Comparison of ENCODE assay signal across 23 cellular contexts in genomic region chr2:11914455-11914854, GRCh38.
A peak's percentile ranks its signal among the peaks of the same experiment; 100 is the strongest.
DNase-seq lines count a peak whose midpoint lies in the region; ATAC-seq, FAIRE-seq and TF ChIP-seq lines count a peak whose summit lies in the region.
"Had no signal": no experiment of that assay in that cellular context is flagged by ENCODE, and none has a peak within 500 bp of the region (broad histone marks: within the 10 kb centered on the region; RNA-seq: fewer than 3 reads in every experiment).

No MANE protein-coding gene starts in this region.

- H4K20me1 ChIP-seq in K562 (replicated peaks; ENCODE audit: control insufficient read depth, insufficient read depth, low read length): no peaks in the 10 kb centered on the region
- no peaks in the 10 kb centered on the region for H4K20me1 ChIP-seq in smooth muscle cell (ENCODE audit: low read depth)

- no peaks in the 10 kb centered on the region for H3K79me2 ChIP-seq in K562 (ENCODE audit: control insufficient read depth, insufficient read depth, low read length)
- H3K79me2 ChIP-seq in smooth muscle cell (ENCODE audit: low read depth): no peaks in the 10 kb centered on the region

- no peak overlapping the region for H3K27ac ChIP-seq in K562 (ENCODE audit: extremely low read depth, low read depth, low read length)
- H3K27ac ChIP-seq in smooth muscle cell (ENCODE audit: low read depth): no peak overlapping the region
- H3K27ac ChIP-seq: sigmoid colon had no signal

- H3K4me2 ChIP-seq in K562 (ENCODE audit: insufficient read depth, low read length) (no peak overlapping the region), smooth muscle cell (no peak overlapping the region)
- H3K4me2 ChIP-seq: SK-N-SH had no signal

- WGBS in K562 (ENCODE audit: insufficient coverage, low coverage, missing lambda C conversion rate): 42% methylated on average over 7 of the region's 7 CpGs
- WGBS in smooth muscle cell (ENCODE audit: low lambda C conversion rate): 80% methylated on average over 7 of the region's 7 CpGs

- H3K9me1 ChIP-seq in K562 (ENCODE audit: control insufficient read depth, insufficient read depth, low read length): no peaks in the 10 kb centered on the region

- no peak for TF ChIP-seq POLR2A in K562 (conservative IDR thresholded peaks at IDR 0.05)

- H2AFZ ChIP-seq in K562 (ENCODE audit: low read depth, low read length) (no peak overlapping the region), smooth muscle cell (ENCODE audit: low read depth) (no peak overlapping the region)

- H3K9ac ChIP-seq in K562 (ENCODE audit: insufficient read depth in 1 of 2, low read depth in 2 of 2, low read length in 2 of 2) (no peak overlapping the region), smooth muscle cell (ENCODE audit: low read depth) (no peak overlapping the region)
- H3K9ac ChIP-seq: SK-N-SH had no signal

- intact Hi-C loops in K562 (cut with micrococcal nuclease): no loop called here

- H3K4me3 ChIP-seq in AG09309 (ENCODE audit: control insufficient read depth, low read depth, low read length) (no peak overlapping the region), MG63 (no peak overlapping the region), K562 (no peak overlapping the region), smooth muscle cell (no peak overlapping the region)
- H3K4me3 ChIP-seq: sigmoid colon had no signal

- H3K27me3 ChIP-seq in MG63 (no peaks in the 10 kb centered on the region), K562 (ENCODE audit: control insufficient read depth in 2 of 2, insufficient read depth in 2 of 2, low read length in 2 of 2) (no peaks in the 10 kb centered on the region), smooth muscle cell (ENCODE audit: low read depth) (no peaks in the 10 kb centered on the region)
- H3K27me3 ChIP-seq: sigmoid colon had no signal

- DNase-seq in AG09309 (ENCODE audit: low read depth) (peak; percentile 29), MG63 (peak; percentile 92), K562 (ENCODE audit: extremely low read depth in 1 of 4, low spot score in 3 of 4) (no peak), iris pigment epithelial cell (ENCODE audit: low read depth) (peak; percentile 83), smooth muscle cell (lab: John Stamatoyannopoulos, UW; ENCODE audit: unreplicated experiment) (no peak), DMS 273 (lab: John Stamatoyannopoulos, UW; ENCODE audit: unreplicated experiment) (no peak), SHP77 treated with DMSO at 0.1 percent for 48 hours (lab: John Stamatoyannopoulos, UW) (no peak), RKO (ENCODE audit: low spot score) (no peak)
- DNase-seq: activated CD4-positive, alpha-beta T cell treated with anti-CD3 and anti-CD28 coated beads for 48 hours; activated gamma-delta T cell treated with Interleukin-2 at 50 U/mL for 16 hours; CD8-positive, alpha-beta T cell; cortex of kidney; DMS79 treated with DMSO at 0.1 percent for 48 hours; Kasumi-1; kidney; NCI-H1694 treated with DMSO at 0.1 percent for 48 hours; nucleus accumbens; sigmoid colon; SK-N-SH had no signal

- H3K36me3 ChIP-seq in MG63 (no peaks in the 10 kb centered on the region), K562 (ENCODE audit: control insufficient read depth, insufficient read depth, low read length) (no peaks in the 10 kb centered on the region), smooth muscle cell (ENCODE audit: low read depth) (no peaks in the 10 kb centered on the region)
- H3K36me3 ChIP-seq: sigmoid colon had no signal

- CTCF ChIA-PET in K562 (lab: Yijun Ruan, JAX; ENCODE audit: low intra/inter-chr PET ratio): no interaction called here

- TF ChIP-seq RAD21 in K562 (CRISPR knock-in tag; conservative IDR thresholded peaks at IDR 0.05 in 1 of 2, IDR thresholded peaks at IDR 0.05 in 1 of 2): no peak

- TF ChIP-seq CTCF in AG09309 (IDR thresholded peaks at IDR 0.05; ENCODE audit: control insufficient read depth, insufficient read depth, low read depth, low read length, missing control alignments): no peak
- TF ChIP-seq CTCF in K562 (IDR thresholded peaks at IDR 0.05 in 2 of 3, conservative IDR thresholded peaks at IDR 0.05 in 1 of 3; ENCODE audit: insufficient read depth in 2 of 3, low read depth in 1 of 3, low read length in 3 of 3): no peak
- TF ChIP-seq CTCF in smooth muscle cell (IDR thresholded peaks at IDR 0.05; ENCODE audit: borderline replicate concordance, insufficient read depth, poor library complexity, severe bottlenecking): no peak

- peaks cover 0 to 7% of the 10 kb centered on the region in 2 experiments; a peak in 2 of 5 replicates for H3K4me1 ChIP-seq in K562 (replicated peaks in 1 of 2; ENCODE audit: control insufficient read depth in 2 of 2, insufficient read depth in 2 of 2, low read length in 2 of 2)
- no peaks in the 10 kb centered on the region for H3K4me1 ChIP-seq in smooth muscle cell (ENCODE audit: low read depth)
- H3K4me1 ChIP-seq: sigmoid colon had no signal

- in situ Hi-C loops in K562 (cut with MboI): no loop called here

- TF ChIP-seq EP300 in K562 (IDR thresholded peaks at IDR 0.05; ENCODE audit: low read length): no peak

- ATAC-seq in K562: no peak; the same call in 2 of the 3 replicates
- ATAC-seq: CD8-positive, alpha-beta T cell had no signal

- FAIRE-seq in K562 (lab: Jason Lieb, UNC): peak; percentile 49
- FAIRE-seq: astrocyte, GM18507, H54, kidney, urothelium cell line had no signal

- POLR2A ChIA-PET in K562 (lab: Yijun Ruan, JAX): interaction anchor here (0.9 kb wide), 1 partner anchor 18 kb away, joined by 3 read pairs; no protein-coding TSS in a partner anchor

- peaks cover 20% of the 10 kb centered on the region for H3K9me3 ChIP-seq in MG63
- H3K9me3 ChIP-seq in K562 (replicated peaks; ENCODE audit: control insufficient read depth, insufficient read depth, low read depth, low read length): no peaks in the 10 kb centered on the region; the same call in 1 of the 2 replicates
- H3K9me3 ChIP-seq in smooth muscle cell (replicated peaks; ENCODE audit: low read depth): no peaks in the 10 kb centered on the region
- H3K9me3 ChIP-seq: SK-N-SH had no signal

- no peaks in the 10 kb centered on the region for H3F3A ChIP-seq in smooth muscle cell (ENCODE audit: low read depth)

- BruUV-seq in K562 (replicated peaks; lab: Mats Ljungman, UMichigan): no TSS peak

TF ChIP-seq in K562, 482 proteins besides CTCF, POLR2A, EP300 and RAD21 (continues in another document):
- no peak for TF ChIP-seq FOXP1 (CRISPR knock-in tag; IDR thresholded peaks at IDR 0.05)
- no peak for TF ChIP-seq RFX1 (IDR thresholded peaks at IDR 0.05)
- peak; percentile 65 for TF ChIP-seq HMBOX1 (IDR thresholded peaks at IDR 0.05)
- no peak for TF ChIP-seq ZNF584 (CRISPR knock-in tag; IDR thresholded peaks at IDR 0.05; ENCODE audit: low read depth)
- TF ChIP-seq GABPB1 (CRISPR knock-in tag; IDR thresholded peaks at IDR 0.05): no peak
- no peak for TF ChIP-seq RB1 (IDR thresholded peaks at IDR 0.05; ENCODE audit: low read depth)
- TF ChIP-seq ZNF830 (CRISPR knock-in tag; IDR thresholded peaks at IDR 0.05): no peak
- TF ChIP-seq CREB5 (CRISPR knock-in tag; IDR thresholded peaks at IDR 0.05): no peak
- no peak for TF ChIP-seq CEBPG (CRISPR knock-in tag; IDR thresholded peaks at IDR 0.05)
- TF ChIP-seq CEBPG (tag; conservative IDR thresholded peaks at IDR 0.05 in 1 of 2, IDR thresholded peaks at IDR 0.05 in 1 of 2): peak in 1 of 2 experiments; percentile 73; a peak in 2 of 4 replicates
- TF ChIP-seq SRSF1 (IDR thresholded peaks at IDR 0.05; ENCODE audit: low read depth, low read length): no peak
- TF ChIP-seq ZBTB12 (CRISPR knock-in tag; IDR thresholded peaks at IDR 0.05): no peak
- TF ChIP-seq NR1H2 (CRISPR knock-in tag; IDR thresholded peaks at IDR 0.05): no peak

Comparison
In these comparisons a context has a peak if more than half of its experiments do, and no peak if none do; other contexts are left out.
1. DNase-seq: peak in AG09309 (single experiment), MG63 (single experiment) and iris pigment epithelial cell (single experiment); none in K562 (0 of 4), smooth muscle cell (single experiment), DMS 273 (single experiment), SHP77 treated with DMSO at 0.1 percent for 48 hours (single experiment) and RKO (single experiment).